ENCODE assay signal across 11 cellular contexts in genomic region chr1:198220428-198220827, GRCh38.
DNase-seq lines count a peak whose midpoint lies in the region; ATAC-seq and TF ChIP-seq lines count a peak whose summit lies in the region.
"Had no signal": no experiment of that assay in that cellular context is flagged by ENCODE, and none has a peak within 500 bp of the region (broad histone marks: within the 10 kb centered on the region; RNA-seq: fewer than 3 reads in every experiment).

No MANE protein-coding gene starts in this region.

- peaks cover 6% of the 10 kb centered on the region for H3K79me2 ChIP-seq in fibroblast of lung (ENCODE audit: control insufficient read depth, insufficient read depth, low read length)

- H3K9me3 ChIP-seq in RWPE2 (ENCODE audit: severe bottlenecking) (no peaks in the 10 kb centered on the region), fibroblast of lung (ENCODE audit: control insufficient read depth, insufficient read depth, low read depth, low read length) (no peaks in the 10 kb centered on the region)
- H3K9me3 ChIP-seq: vagina had no signal

- H2AFZ ChIP-seq in fibroblast of lung (ENCODE audit: low read length) = no peak overlapping the region

- H3K4me3 ChIP-seq in HFF-Myc (replicated peaks; ENCODE audit: low read depth, low read length) (no peak overlapping the region), RWPE2 (ENCODE audit: severe bottlenecking) (no peak overlapping the region), fibroblast of lung (replicated peaks in 1 of 4; ENCODE audit: control extremely low read depth in 1 of 4, insufficient read depth in 1 of 4, low read depth in 3 of 4, low read length in 4 of 4) (no peak overlapping the region)
- H3K4me3 ChIP-seq: vagina had no signal

- H4K20me1 ChIP-seq in fibroblast of lung (ENCODE audit: control insufficient read depth, extremely low read depth, insufficient read depth, low read length) = no peaks in the 10 kb centered on the region

- H3K27me3 ChIP-seq in RWPE2 (ENCODE audit: insufficient read depth, poor library complexity, severe bottlenecking) (no peaks in the 10 kb centered on the region), fibroblast of lung (ENCODE audit: control insufficient read depth, insufficient read depth, low read length) (no peaks in the 10 kb centered on the region)
- H3K27me3 ChIP-seq: vagina had no signal

- H3K4me1 ChIP-seq in RWPE2 (ENCODE audit: insufficient read depth, poor library complexity, severe bottlenecking) = peaks cover 18% of the 10 kb centered on the region
- H3K4me1 ChIP-seq in fibroblast of lung (ENCODE audit: control insufficient read depth, extremely low read depth, insufficient read depth, low read length) = peaks cover 2% of the 10 kb centered on the region

- TF ChIP-seq POLR2A in erythroblast (IDR thresholded peaks at IDR 0.05; ENCODE audit: low read length) = no peak

- H3K4me2 ChIP-seq in fibroblast of lung (ENCODE audit: extremely low read depth, insufficient read depth, low read length) = no peak overlapping the region

- peak overlapping the region; percentile 81 for H3K27ac ChIP-seq in RWPE2 (ENCODE audit: poor library complexity, severe bottlenecking)
- H3K27ac ChIP-seq in fibroblast of lung (ENCODE audit: insufficient read depth, low read length) = no peak overlapping the region
- H3K27ac ChIP-seq: vagina had no signal

- H3K36me3 ChIP-seq in RWPE2 (ENCODE audit: low read depth) = peaks cover 1% of the 10 kb centered on the region; the same call in 1 of the 2 replicates
- H3K36me3 ChIP-seq in fibroblast of lung (ENCODE audit: control insufficient read depth, insufficient read depth, low read length) = no peaks in the 10 kb centered on the region
- H3K36me3 ChIP-seq: vagina had no signal

- H3K9ac ChIP-seq in fibroblast of lung (ENCODE audit: insufficient read depth, low read length) = no peak overlapping the region

- DNase-seq in HFF-Myc (ENCODE audit: extremely low read depth, low read depth) (peak; percentile 5), RWPE2 (ENCODE audit: low spot score) (no peak), fibroblast of lung (ENCODE audit: low read depth in 2 of 2) (peak; percentile 79 to 95), renal cortical epithelial cell (ENCODE audit: low read depth) (peak; percentile 73), superior temporal gyrus (ENCODE audit: extremely low spot score) (no peak), erythroblast (lab: John Stamatoyannopoulos, UW) (no peak)
- DNase-seq in stimulated activated CD4-positive, alpha-beta T cell treated with anti-CD3 and anti-CD28 coated beads, Interleukin-12 subunit alpha, Interleukin-12 subunit beta, amount 100 ng/mL, for 4 hours = no peak
- DNase-seq: DND-41, NCI-H2107 had no signal

- ATAC-seq in RWPE2 (ENCODE audit: low read depth) (peak; percentile 96), GM21367 (IDR thresholded peaks at IDR 0.05; ENCODE audit: unreplicated experiment) (no peak)

- TF ChIP-seq CTCF in HFF-Myc (IDR thresholded peaks at IDR 0.05; ENCODE audit: low read depth, low read length, missing control alignments) (no peak), RWPE2 (IDR thresholded peaks at IDR 0.05; ENCODE audit: poor library complexity, severe bottlenecking) (no peak), fibroblast of lung (conservative IDR thresholded peaks at IDR 0.05 in 1 of 2, IDR thresholded peaks at IDR 0.05 in 1 of 2; ENCODE audit: low read depth in 1 of 2, low read length in 2 of 2) (no peak)

Comparison
In these comparisons a context has a peak if more than half of its experiments do, and no peak if none do; other contexts are left out.
1. DNase-seq: peak in HFF-Myc (single experiment), fibroblast of lung (2 of 2) and renal cortical epithelial cell (single experiment); none in RWPE2 (single experiment), superior temporal gyrus (single experiment), erythroblast (0 of 2) and stimulated activated CD4-positive, alpha-beta T cell treated with anti-CD3 and anti-CD28 coated beads, Interleukin-12 subunit alpha, Interleukin-12 subunit beta, amount 100 ng/mL, for 4 hours (single experiment).